In the genomic region with DNA sequence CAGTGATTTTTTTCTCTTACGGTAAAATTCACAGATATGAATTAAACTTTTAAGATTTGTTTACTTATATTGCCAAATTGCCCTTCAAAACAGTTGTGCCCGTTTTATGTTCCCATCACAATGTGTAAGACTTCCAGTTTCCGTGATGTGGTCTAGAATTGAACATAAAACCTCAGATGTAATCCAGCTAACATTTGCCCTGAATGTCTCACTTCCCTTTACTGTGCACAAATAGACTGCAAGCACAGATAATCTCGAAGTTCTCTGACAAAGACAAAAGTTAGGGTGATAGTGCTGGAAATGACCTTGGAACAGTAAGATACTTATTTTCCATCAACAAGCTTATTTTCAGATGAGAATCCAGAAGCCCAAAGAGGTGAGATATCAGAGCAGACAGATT, we compare ENCODE assay signal across 17 cellular contexts.
DNase-seq lines count a peak whose midpoint lies in the region; ATAC-seq lines count a peak whose summit lies in the region.
"Had no signal": no experiment of that assay in that cellular context is flagged by ENCODE, and none has a peak within 500 bp of the region (broad histone marks: within the 10 kb centered on the region; RNA-seq: fewer than 3 reads in every experiment).

No MANE protein-coding gene starts in this region.

- no peaks in the 10 kb centered on the region for H3K9me3 Mint-ChIP-seq in activated CD4-positive, alpha-beta T cell treated with anti-CD3 and anti-CD28 coated beads, Interleukin-2, amount 10 ng/mL, durations not matched to agents 24 days and 14 days
- H3K9me3 Mint-ChIP-seq: activated CD4-positive, alpha-beta T cell treated with anti-CD3 and anti-CD28 coated beads, Interleukin-2, amount 10 ng/mL, durations not matched to agents 7 days and 5 days; central memory CD8-positive, alpha-beta T cell; naive thymus-derived CD8-positive, alpha-beta T cell had no signal

- no peak overlapping the region for H3K27ac Mint-ChIP-seq in activated CD4-positive, alpha-beta T cell treated with anti-CD3 and anti-CD28 coated beads, Interleukin-2, amount 10 ng/mL, durations not matched to agents 24 days and 14 days
- H3K27ac Mint-ChIP-seq: activated CD4-positive, alpha-beta T cell treated with anti-CD3 and anti-CD28 coated beads, Interleukin-2, amount 10 ng/mL, durations not matched to agents 7 days and 5 days; CD4-positive, CD25-positive, alpha-beta regulatory T cell had no signal

- no peaks in the 10 kb centered on the region for H3K36me3 Mint-ChIP-seq in activated CD4-positive, alpha-beta T cell treated with anti-CD3 and anti-CD28 coated beads, Interleukin-2, amount 10 ng/mL, durations not matched to agents 24 days and 14 days (ENCODE audit: low read depth)

- DNase-seq in SKM-1 (lab: John Stamatoyannopoulos, UW; ENCODE audit: unreplicated experiment) (peak; percentile 52), medulla oblongata (ENCODE audit: extremely low spot score) (peak; percentile 23), Ammon's horn (ENCODE audit: low spot score) (no peak), head of caudate nucleus (no peak)
- no peak for DNase-seq in activated CD4-positive, alpha-beta T cell treated with anti-CD3 and anti-CD28 coated beads, Interleukin-2, amount 10 ng/mL, durations not matched to agents 24 days and 14 days
- DNase-seq: activated CD4-positive, alpha-beta T cell treated with anti-CD3 and anti-CD28 coated beads, Interleukin-2, amount 10 ng/mL, durations not matched to agents 7 days and 5 days; activated gamma-delta T cell treated with Interleukin-2 at 50 U/mL for 16 hours; CD4-positive, CD25-positive, alpha-beta regulatory T cell; erythroblast; kidney; naive thymus-derived CD8-positive, alpha-beta T cell; NCI-H1105 treated with DMSO at 0.1 percent for 48 hours; NCI-H526 had no signal

- intact Hi-C loops in activated CD4-positive, alpha-beta T cell treated with anti-CD3 and anti-CD28 coated beads, Interleukin-2, amount 10 ng/mL, durations not matched to agents 24 days and 14 days (cut with micrococcal nuclease), result no loop called here
- intact Hi-C loops in head of caudate nucleus (cut with DNase I), result no loop called here

- ATAC-seq in GM18498 (IDR thresholded peaks at IDR 0.05; ENCODE audit: unreplicated experiment) (peak; percentile 69), HG02981 (IDR thresholded peaks at IDR 0.05; ENCODE audit: unreplicated experiment) (peak; percentile 55), HG02623 (IDR thresholded peaks at IDR 0.05; ENCODE audit: unreplicated experiment) (no peak)
- ATAC-seq: naive thymus-derived CD8-positive, alpha-beta T cell had no signal

- H3K4me1 Mint-ChIP-seq in activated CD4-positive, alpha-beta T cell treated with anti-CD3 and anti-CD28 coated beads, Interleukin-2, amount 10 ng/mL, durations not matched to agents 24 days and 14 days, result no peaks in the 10 kb centered on the region
- H3K4me1 Mint-ChIP-seq: central memory CD8-positive, alpha-beta T cell had no signal

- H3K27me3 Mint-ChIP-seq in activated CD4-positive, alpha-beta T cell treated with anti-CD3 and anti-CD28 coated beads, Interleukin-2, amount 10 ng/mL, durations not matched to agents 24 days and 14 days, result no peaks in the 10 kb centered on the region
- H3K27me3 Mint-ChIP-seq: activated CD4-positive, alpha-beta T cell treated with anti-CD3 and anti-CD28 coated beads, Interleukin-2, amount 10 ng/mL, durations not matched to agents 7 days and 5 days; naive thymus-derived CD8-positive, alpha-beta T cell had no signal

- no peak overlapping the region for H3K4me3 Mint-ChIP-seq in activated CD4-positive, alpha-beta T cell treated with anti-CD3 and anti-CD28 coated beads, Interleukin-2, amount 10 ng/mL, durations not matched to agents 24 days and 14 days
- H3K4me3 Mint-ChIP-seq: activated CD4-positive, alpha-beta T cell treated with anti-CD3 and anti-CD28 coated beads, Interleukin-2, amount 10 ng/mL, durations not matched to agents 7 days and 5 days; CD4-positive, CD25-positive, alpha-beta regulatory T cell; central memory CD8-positive, alpha-beta T cell had no signal

Comparison
In these comparisons a context has a peak if more than half of its experiments do, and no peak if none do; other contexts are left out.
1. DNase-seq: peak in SKM-1 (single experiment) and medulla oblongata (single experiment); none in Ammon's horn (single experiment), activated CD4-positive, alpha-beta T cell treated with anti-CD3 and anti-CD28 coated beads, Interleukin-2, amount 10 ng/mL, durations not matched to agents 24 days and 14 days (single experiment) and head of caudate nucleus (0 of 42).